ENCODE assay signal across 9 cellular contexts in genomic region chr15:84761534-84762190, GRCh38. TPM values are rescaled to one million over a fixed set of nuclear protein-coding genes. Genes with fewer than 3 reads are reported as not detected.
DNase-seq lines count a peak whose midpoint lies in the region; ATAC-seq, FAIRE-seq and TF ChIP-seq lines count a peak whose summit lies in the region.
"Had no signal": no experiment of that assay in that cellular context is flagged by ENCODE, and none has a peak within 500 bp of the region (broad histone marks: within the 10 kb centered on the region; RNA-seq: fewer than 3 reads in every experiment).

No MANE protein-coding gene starts in this region.

- H3K27ac ChIP-seq in dorsolateral prefrontal cortex (peak overlapping the region in 4 of 59 donors; percentile 11 to 43 (median 22)), upper lobe of left lung (peak overlapping the region in 2 of 4 donors; percentile 3 to 17)

- no peak overlapping the region for H3K4me3 Mint-ChIP-seq in naive thymus-derived CD8-positive, alpha-beta T cell
- H3K4me3 Mint-ChIP-seq: neural crest cell had no signal

- H3K4me3 ChIP-seq in dorsolateral prefrontal cortex = no peak overlapping the region
- H3K4me3 ChIP-seq in upper lobe of left lung = no peak overlapping the region

- WGBS in upper lobe of left lung, 2 donors = 36 to 46% methylated on average over 4 of the region's 4 CpGs

- no peaks in the 10 kb centered on the region for H3K9me3 ChIP-seq in upper lobe of left lung

- H3K27me3 ChIP-seq in dorsolateral prefrontal cortex (no peaks in the 10 kb centered on the region), upper lobe of left lung (no peaks in the 10 kb centered on the region)

- TF ChIP-seq CTCF in dorsolateral prefrontal cortex (IDR thresholded peaks at IDR 0.05 in 54 of 56, conservative IDR thresholded peaks at IDR 0.05 in 2 of 56; ENCODE audit: low read depth in 1 of 56, partially characterized antibody in 56 of 56) = no peak
- TF ChIP-seq CTCF in upper lobe of left lung (IDR thresholded peaks at IDR 0.05) = no peak

- H3K27ac Mint-ChIP-seq in naive thymus-derived CD8-positive, alpha-beta T cell = no peak overlapping the region

- peaks cover 0 to 21% (median 3%) of the 10 kb centered on the region in 3 donors for H3K36me3 Mint-ChIP-seq in naive thymus-derived CD8-positive, alpha-beta T cell

- POLR2A ChIA-PET in naive thymus-derived CD8-positive, alpha-beta T cell (lab: Charles Lee) = interaction anchor here (0.6 kb wide), 1 partner anchor 103 kb away, joined by 3 read pairs; no protein-coding TSS in a partner anchor

- DNase-seq in GM18507 (ENCODE audit: extremely low spot score, insufficient read length, low read depth) (no peak), NCI-H524 (lab: John Stamatoyannopoulos, UW) (peak; percentile 49 to 86), COR-L47 (lab: John Stamatoyannopoulos, UW) (no peak), dorsolateral prefrontal cortex (no peak), upper lobe of left lung (no peak)
- DNase-seq in naive thymus-derived CD8-positive, alpha-beta T cell = peak in 1 of 10 donors; percentile 19
- DNase-seq: cortex of kidney had no signal

- no peak for TF ChIP-seq EP300 in upper lobe of left lung (IDR thresholded peaks at IDR 0.05)

- FAIRE-seq in GM18507 (lab: Jason Lieb, UNC) = peak; percentile 64

- H3K9me3 Mint-ChIP-seq in naive thymus-derived CD8-positive, alpha-beta T cell = no peaks in the 10 kb centered on the region
- H3K9me3 Mint-ChIP-seq: neural crest cell had no signal

- H3K4me1 ChIP-seq in upper lobe of left lung = peaks cover 37 to 59% (median 49%) of the 10 kb centered on the region in 4 donors

- no peak for TF ChIP-seq POLR2A in upper lobe of left lung (IDR thresholded peaks at IDR 0.05)

- intact Hi-C loops in dorsolateral prefrontal cortex (cut with DNase I) = no loop called here

- H3K27me3 Mint-ChIP-seq in naive thymus-derived CD8-positive, alpha-beta T cell = no peaks in the 10 kb centered on the region

- H3K4me1 Mint-ChIP-seq in naive thymus-derived CD8-positive, alpha-beta T cell = peaks cover 6 to 32% (median 22%) of the 10 kb centered on the region in 4 donors

- peaks cover 0 to 11% (median under 1%) of the 10 kb centered on the region in 4 donors for H3K36me3 ChIP-seq in upper lobe of left lung

- ATAC-seq in GM21447 (IDR thresholded peaks at IDR 0.05; ENCODE audit: unreplicated experiment) (peak; percentile 78), upper lobe of left lung (ENCODE audit: low FRiP score in 2 of 2) (no peak)
- peak; percentile 65 to 72 for ATAC-seq in naive thymus-derived CD8-positive, alpha-beta T cell

RNA-seq across cellular contexts. Expression of gene ZNF592, which starts 13.3 kb away (rescaled TPM):
- 10 to 100 TPM; 39.6 to 40.7 TPM for total RNA-seq in naive thymus-derived CD8-positive, alpha-beta T cell
- polyA plus RNA-seq in naive thymus-derived CD8-positive, alpha-beta T cell = 1 to 10 TPM; 3.2 to 9.4 (median 4.1) TPM
- 10 to 100 TPM; 24.1 to 48.5 (median 30.4) TPM for total RNA-seq in dorsolateral prefrontal cortex
- total RNA-seq in upper lobe of left lung = 10 to 100 TPM; 22.5 to 35.2 (median 26.7) TPM

RNA-seq across cellular contexts. Expression of gene SEC11A, which starts 45.7 kb away (rescaled TPM):
- 10 to 100 TPM; 68.3 to 70.6 TPM for total RNA-seq in naive thymus-derived CD8-positive, alpha-beta T cell
- 100 to 1,000 TPM; 103 to 128 (median 119) TPM for polyA plus RNA-seq in naive thymus-derived CD8-positive, alpha-beta T cell
- total RNA-seq in dorsolateral prefrontal cortex (10 to 100 TPM; 22.6 to 55.4 (median 35.9) TPM), upper lobe of left lung (100 to 1,000 TPM in 4 of 6 donors, 10 to 100 TPM in 2; 38.8 to 164 (median 116) TPM)

RNA-seq across cellular contexts. Expression of gene ALPK3, which starts 55.5 kb away (rescaled TPM):
- under 1 TPM; 0.11 to 0.29 TPM for total RNA-seq in naive thymus-derived CD8-positive, alpha-beta T cell
- under 1 TPM in 1 of 3 donors, not detected in 2; 0.01 TPM for polyA plus RNA-seq in naive thymus-derived CD8-positive, alpha-beta T cell
- 10 to 100 TPM in 1 of 120 experiments, 1 to 10 TPM in 119; 1.5 to 11.2 (median 3.8) TPM for total RNA-seq in dorsolateral prefrontal cortex
- total RNA-seq in upper lobe of left lung = 10 to 100 TPM in 5 of 6 donors, 1 to 10 TPM in 1; 7.9 to 36.4 (median 13.0) TPM

Comparison
In these comparisons a context has a peak if more than half of its experiments do, and no peak if none do; other contexts are left out.
1. DNase-seq: peak in NCI-H524 (2 of 2); none in GM18507 (single experiment), COR-L47 (single experiment), dorsolateral prefrontal cortex (0 of 10) and upper lobe of left lung (0 of 2).
2. ATAC-seq: peak in GM21447 (single experiment) and naive thymus-derived CD8-positive, alpha-beta T cell (2 of 2); none in upper lobe of left lung (0 of 2).